ENCODE assay signal across 8 cellular contexts in the genomic region with DNA sequence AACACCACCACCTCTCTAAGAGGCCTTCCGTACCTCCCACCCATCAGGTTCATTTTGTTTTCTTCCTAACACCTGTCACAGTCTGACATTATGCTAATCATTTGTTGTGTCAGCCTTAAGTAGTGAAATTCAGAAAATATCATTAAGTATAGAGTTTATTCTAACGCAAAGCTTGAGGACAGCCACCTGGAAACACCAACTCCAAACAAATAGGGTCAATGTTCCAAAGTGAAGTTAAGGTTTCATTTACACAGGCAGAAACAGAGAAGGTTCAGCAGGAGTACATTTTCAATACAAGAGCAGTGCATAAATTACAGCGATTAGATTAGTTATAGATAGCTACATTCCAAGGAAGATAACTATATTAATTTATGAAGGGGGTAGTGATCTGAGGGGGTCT. TPM values are rescaled to one million over a fixed set of nuclear protein-coding genes. Genes with fewer than 3 reads are reported as not detected.
DNase-seq lines count a peak whose midpoint lies in the region; ATAC-seq and FAIRE-seq lines count a peak whose summit lies in the region.

No MANE protein-coding gene starts in this region.

- no peaks in the 10 kb centered on the region for H3K9me3 Mint-ChIP-seq in activated T-helper 1 cell treated with anti-CD3 and anti-CD28 coated beads, Interleukin-12 subunit alpha, Interleukin-12 subunit beta, Interleukin-2, Interleukin-4 antibody, amounts not matched to agents 30 ng/mL and 10 ng/mL and 1 ng/mL, durations not matched to agents 14 hours and 24 hours and 36 hours
- H3K9me3 Mint-ChIP-seq in stimulated activated naive CD8-positive, alpha-beta T cell treated with anti-CD3 and anti-CD28 coated beads, Interleukin-15, amount 100 ng/mL, for 72 hours: no peaks in the 10 kb centered on the region

- H3K4me3 Mint-ChIP-seq in activated T-helper 1 cell treated with anti-CD3 and anti-CD28 coated beads, Interleukin-12 subunit alpha, Interleukin-12 subunit beta, Interleukin-2, Interleukin-4 antibody, amounts not matched to agents 30 ng/mL and 10 ng/mL and 1 ng/mL, durations not matched to agents 14 hours and 24 hours and 36 hours: peak overlapping the region; percentile 43
- peak overlapping the region; percentile 48 to 93 for H3K4me3 Mint-ChIP-seq in stimulated activated naive CD8-positive, alpha-beta T cell treated with anti-CD3 and anti-CD28 coated beads, Interleukin-15, amount 100 ng/mL, for 72 hours

- intact Hi-C loops in activated T-helper 1 cell treated with anti-CD3 and anti-CD28 coated beads, Interleukin-12 subunit alpha, Interleukin-12 subunit beta, Interleukin-2, Interleukin-4 antibody, amounts not matched to agents 30 ng/mL and 10 ng/mL and 1 ng/mL, durations not matched to agents 14 hours and 24 hours and 36 hours (cut with micrococcal nuclease): loop anchor here (5.0 kb wide), 1 partner anchor 345 kb away; no protein-coding TSS in a partner anchor

- ATAC-seq in stimulated activated naive CD8-positive, alpha-beta T cell treated with anti-CD3 and anti-CD28 coated beads, Interleukin-15, amount 100 ng/mL, for 72 hours: no peak
- ATAC-seq in GM21737 (IDR thresholded peaks at IDR 0.05; ENCODE audit: unreplicated experiment): no peak

- H3K4me1 Mint-ChIP-seq in activated T-helper 1 cell treated with anti-CD3 and anti-CD28 coated beads, Interleukin-12 subunit alpha, Interleukin-12 subunit beta, Interleukin-2, Interleukin-4 antibody, amounts not matched to agents 30 ng/mL and 10 ng/mL and 1 ng/mL, durations not matched to agents 14 hours and 24 hours and 36 hours (ENCODE audit: low read depth): peaks cover 43% of the 10 kb centered on the region
- H3K4me1 Mint-ChIP-seq in stimulated activated naive CD8-positive, alpha-beta T cell treated with anti-CD3 and anti-CD28 coated beads, Interleukin-15, amount 100 ng/mL, for 72 hours: peaks cover 65% of the 10 kb centered on the region

- H3K27me3 Mint-ChIP-seq in activated T-helper 1 cell treated with anti-CD3 and anti-CD28 coated beads, Interleukin-12 subunit alpha, Interleukin-12 subunit beta, Interleukin-2, Interleukin-4 antibody, amounts not matched to agents 30 ng/mL and 10 ng/mL and 1 ng/mL, durations not matched to agents 14 hours and 24 hours and 36 hours (ENCODE audit: insufficient read depth): peaks cover 9% of the 10 kb centered on the region
- H3K27me3 Mint-ChIP-seq in stimulated activated naive CD8-positive, alpha-beta T cell treated with anti-CD3 and anti-CD28 coated beads, Interleukin-15, amount 100 ng/mL, for 72 hours: no peaks in the 10 kb centered on the region

- peaks cover 34% of the 10 kb centered on the region for H3K36me3 Mint-ChIP-seq in activated T-helper 1 cell treated with anti-CD3 and anti-CD28 coated beads, Interleukin-12 subunit alpha, Interleukin-12 subunit beta, Interleukin-2, Interleukin-4 antibody, amounts not matched to agents 30 ng/mL and 10 ng/mL and 1 ng/mL, durations not matched to agents 14 hours and 24 hours and 36 hours (ENCODE audit: low read depth)

- FAIRE-seq in islet of Langerhans (lab: Jason Lieb, UNC): peak; percentile 65

- DNase-seq in NCI-H345 treated with DMSO at 0.1 percent for 48 hours (lab: John Stamatoyannopoulos, UW; ENCODE audit: unreplicated experiment): peak; percentile 9
- no peak for DNase-seq in NCI-H345 (lab: John Stamatoyannopoulos, UW)
- no peak for DNase-seq in activated T-helper 1 cell treated with anti-CD3 and anti-CD28 coated beads, Interleukin-12 subunit alpha, Interleukin-12 subunit beta, Interleukin-2, Interleukin-4 antibody, amounts not matched to agents 30 ng/mL and 10 ng/mL and 1 ng/mL, durations not matched to agents 14 hours and 24 hours and 36 hours (ENCODE audit: low spot score)
- DNase-seq in stimulated activated naive CD8-positive, alpha-beta T cell treated with anti-CD3 and anti-CD28 coated beads, Interleukin-15, amount 100 ng/mL, for 72 hours: no peak
- no peak for DNase-seq in NCI-H2196 (lab: John Stamatoyannopoulos, UW; ENCODE audit: unreplicated experiment)
- no peak for DNase-seq in cerebellum (ENCODE audit: low spot score)

- H3K27ac Mint-ChIP-seq in activated T-helper 1 cell treated with anti-CD3 and anti-CD28 coated beads, Interleukin-12 subunit alpha, Interleukin-12 subunit beta, Interleukin-2, Interleukin-4 antibody, amounts not matched to agents 30 ng/mL and 10 ng/mL and 1 ng/mL, durations not matched to agents 14 hours and 24 hours and 36 hours: no peak overlapping the region
- H3K27ac Mint-ChIP-seq in stimulated activated naive CD8-positive, alpha-beta T cell treated with anti-CD3 and anti-CD28 coated beads, Interleukin-15, amount 100 ng/mL, for 72 hours: peak overlapping the region in 1 of 2 donors; percentile 98

RNA-seq across cellular contexts. Expression of gene SMC5, which starts 1.3 kb away (rescaled TPM):
- 49.5 and 53.6 TPM in 2 replicates for total RNA-seq in activated T-helper 1 cell treated with anti-CD3 and anti-CD28 coated beads, Interleukin-12 subunit alpha, Interleukin-12 subunit beta, Interleukin-2, Interleukin-4 antibody, amounts not matched to agents 30 ng/mL and 10 ng/mL and 1 ng/mL, durations not matched to agents 14 hours and 24 hours and 36 hours
- total RNA-seq in cerebellum: 68.4 TPM
